28 cellular contexts compared by ENCODE assay signal in genomic region chr9:94600258-94600657, GRCh38. TPM values are rescaled to one million over a fixed set of nuclear protein-coding genes. Genes with fewer than 3 reads are reported as not detected.
"Had no signal": no experiment of that assay in that cellular context is flagged by ENCODE, and none has a peak within 500 bp of the region (broad histone marks: within the 10 kb centered on the region; RNA-seq: fewer than 3 reads in every experiment).

No MANE protein-coding gene starts in this region.

- H3K9ac ChIP-seq: neural progenitor cell had no signal

- H3K27ac Mint-ChIP-seq: activated naive CD4-positive, alpha-beta T cell treated with anti-CD3 and anti-CD28 coated beads, Interleukin-2, amount 50 U/mL, for 24 hours; activated T-cell treated with anti-CD3 and anti-CD28 coated beads, Interleukin-2, amount 50 U/mL, for 72 hours; memory B cell; naive thymus-derived CD8-positive, alpha-beta T cell; neural progenitor cell; progenitor cell of endocrine pancreas; stimulated activated naive CD8-positive, alpha-beta T cell treated with anti-CD3 and anti-CD28 coated beads, Interleukin-15, Interleukin-2, amounts not matched to agents 100 ng/mL and 50 ng/mL, for 24 hours; WTC11 had no signal

- H3K27ac ChIP-seq: body of pancreas, cardiac muscle cell, neural progenitor cell, tibial artery had no signal

- H3K9me3 Mint-ChIP-seq: activated naive CD4-positive, alpha-beta T cell treated with anti-CD3 and anti-CD28 coated beads, Interleukin-2, amount 50 U/mL, for 24 hours; activated T-cell treated with anti-CD3 and anti-CD28 coated beads, Interleukin-2, amount 50 U/mL, for 72 hours; memory B cell; naive thymus-derived CD8-positive, alpha-beta T cell; neural progenitor cell; stimulated activated naive CD8-positive, alpha-beta T cell treated with anti-CD3 and anti-CD28 coated beads, Interleukin-15, Interleukin-2, amounts not matched to agents 100 ng/mL and 50 ng/mL, for 24 hours had no signal

- H3K27me3 ChIP-seq: body of pancreas, cardiac muscle cell, neural progenitor cell, tibial artery had no signal

- H3K9me3 ChIP-seq: body of pancreas, tibial artery had no signal

- DNase-seq: activated CD4-positive, alpha-beta T cell treated with anti-CD3 and anti-CD28 coated beads, Interleukin-2, amount 50 U/mL, for 48 hours; activated effector memory CD4-positive, alpha-beta T cell treated with Interleukin-2 at 50 U/mL for 16 hours; activated T-cell treated with anti-CD3 and anti-CD28 coated beads, Interleukin-2, amount 50 U/mL, for 72 hours; anterior cingulate cortex; body of pancreas; dermis blood vessel endothelial cell; effector CD8-positive, alpha-beta T cell; erythroblast; foreskin fibroblast; kidney; left ventricle myocardium superior; naive thymus-derived CD8-positive, alpha-beta T cell; stimulated activated CD4-positive, alpha-beta T cell treated with anti-CD3 and anti-CD28 coated beads, Interleukin-1b, Interleukin-23, amount 100 ng/mL, for 48 hours; T-helper 1 cell; tibial artery had no signal

- H2AFZ ChIP-seq: neural progenitor cell had no signal

- H3K4me3 Mint-ChIP-seq: activated naive CD4-positive, alpha-beta T cell treated with anti-CD3 and anti-CD28 coated beads, Interleukin-2, amount 50 U/mL, for 24 hours; activated T-cell treated with anti-CD3 and anti-CD28 coated beads, Interleukin-2, amount 50 U/mL, for 72 hours; memory B cell; naive thymus-derived CD8-positive, alpha-beta T cell; neural progenitor cell; stimulated activated naive CD8-positive, alpha-beta T cell treated with anti-CD3 and anti-CD28 coated beads, Interleukin-15, Interleukin-2, amounts not matched to agents 100 ng/mL and 50 ng/mL, for 24 hours; WTC11 had no signal

- H3K36me3 ChIP-seq: cardiac muscle cell, neural progenitor cell, tibial artery had no signal

- H3K4me3 ChIP-seq: body of pancreas, cardiac muscle cell, neural progenitor cell, tibial artery had no signal

- H3K4me2 ChIP-seq: neural progenitor cell had no signal

- ATAC-seq: activated T-cell treated with anti-CD3 and anti-CD28 coated beads, Interleukin-2, amount 50 U/mL, for 72 hours; body of pancreas; left ventricle myocardium superior; naive thymus-derived CD8-positive, alpha-beta T cell; WTC11 had no signal

- H3K36me3 Mint-ChIP-seq: activated naive CD4-positive, alpha-beta T cell treated with anti-CD3 and anti-CD28 coated beads, Interleukin-2, amount 50 U/mL, for 24 hours; memory B cell; naive thymus-derived CD8-positive, alpha-beta T cell; neural progenitor cell; WTC11 had no signal

- H3K27me3 Mint-ChIP-seq: progenitor cell of endocrine pancreas had no signal

RNA-seq across cellular contexts. Expression of gene FBP2, which starts 6.6 kb away (rescaled TPM):
- total RNA-seq: activated CD8-positive, alpha-beta memory T cell treated with anti-CD3 and anti-CD28 coated beads for 36 hours; activated T-cell treated with anti-CD3 and anti-CD28 coated beads, Interleukin-2, amount 50 U/mL, for 72 hours; cardiac muscle cell; chondrocyte; dermis blood vessel endothelial cell; fibroblast of lung; glomerular endothelial cell; kidney; left ventricle myocardium superior; mucosa of gallbladder; naive thymus-derived CD8-positive, alpha-beta T cell; osteoblast; progenitor cell of endocrine pancreas; WTC11 had no signal
- polyA plus RNA-seq: fibroblast of lung; naive thymus-derived CD8-positive, alpha-beta T cell had no signal

RNA-seq across cellular contexts. Expression of gene FBP1, which starts 39.1 kb away (rescaled TPM):
- total RNA-seq: chondrocyte, fibroblast of lung had no signal
- polyA plus RNA-seq: fibroblast of lung had no signal

RNA-seq across cellular contexts. Expression of gene PCAT7, which starts 45.4 kb away (rescaled TPM):
- total RNA-seq: activated CD8-positive, alpha-beta memory T cell treated with anti-CD3 and anti-CD28 coated beads for 36 hours; activated T-cell treated with anti-CD3 and anti-CD28 coated beads, Interleukin-2, amount 50 U/mL, for 72 hours; dermis blood vessel endothelial cell; glomerular endothelial cell; left ventricle myocardium superior; naive thymus-derived CD8-positive, alpha-beta T cell had no signal
- polyA plus RNA-seq: naive thymus-derived CD8-positive, alpha-beta T cell had no signal
